16 cellular contexts compared by ENCODE assay signal in the genomic region with DNA sequence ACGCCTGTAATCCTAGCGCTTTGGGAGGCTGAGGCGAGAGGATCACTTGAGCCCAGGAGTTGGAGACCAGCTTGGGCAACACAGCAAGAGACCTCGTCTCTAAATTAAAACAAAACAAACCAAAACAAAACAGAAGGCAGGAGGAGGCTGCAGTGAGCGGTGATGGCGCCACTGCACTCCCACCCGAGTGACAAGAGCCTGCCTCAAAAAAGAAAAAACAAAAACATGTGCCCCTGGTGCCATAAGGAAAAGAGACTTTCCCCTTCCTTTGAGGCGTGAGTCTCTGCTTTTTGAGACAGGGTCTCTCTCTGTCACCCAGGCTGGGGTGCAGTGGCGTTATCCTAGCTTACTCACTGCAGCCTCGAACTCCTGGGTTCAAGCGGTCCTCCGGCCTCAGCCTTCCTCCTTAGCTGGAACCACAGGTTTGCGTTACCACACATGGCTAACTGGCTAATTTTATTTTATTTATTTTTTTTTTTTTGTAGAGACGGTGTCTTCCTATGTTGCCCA. TPM values are rescaled to one million over a fixed set of nuclear protein-coding genes. Genes with fewer than 3 reads are reported as not detected.
DNase-seq lines count a peak whose midpoint lies in the region; ATAC-seq and TF ChIP-seq lines count a peak whose summit lies in the region.
"Had no signal": no experiment of that assay in that cellular context is flagged by ENCODE, and none has a peak within 500 bp of the region (broad histone marks: within the 10 kb centered on the region; RNA-seq: fewer than 3 reads in every experiment).

No MANE protein-coding gene starts in this region.

- H3K79me1 ChIP-seq in mesenchymal stem cell (replicated peaks; ENCODE audit: low read length, poor library complexity, severe bottlenecking) = peaks cover 1% of the 10 kb centered on the region

- H3K27ac ChIP-seq in SK-N-MC = 0 out of 2 replicates have a peak overlapping the region, but pooled peaks have one; percentile 0
- H3K27ac ChIP-seq in mesenchymal stem cell (ENCODE audit: low read length, poor library complexity, severe bottlenecking) = no peak overlapping the region
- H3K27ac ChIP-seq in transverse colon = peak overlapping the region in 3 of 4 donors; percentile 43 to 54 (median 46)
- H3K27ac ChIP-seq: right lobe of liver had no signal

- H2AFZ ChIP-seq in mesenchymal stem cell (ENCODE audit: low read depth, low read length) = no peak overlapping the region

- no peak for TF ChIP-seq POLR2A in transverse colon (IDR thresholded peaks at IDR 0.05)

- H2BK12ac ChIP-seq in mesenchymal stem cell (ENCODE audit: low read length in 2 of 2) = no peak overlapping the region

- H3K27ac Mint-ChIP-seq in activated T-cell treated with anti-CD3 and anti-CD28 coated beads, Interleukin-2, amount 50 U/mL, for 72 hours = peak overlapping the region; percentile 100
- H3K27ac Mint-ChIP-seq: stimulated activated naive CD8-positive, alpha-beta T cell treated with anti-CD3 and anti-CD28 coated beads, Interleukin-15, Interleukin-2, amounts not matched to agents 100 ng/mL and 50 ng/mL, for 24 hours had no signal

- H4K8ac ChIP-seq in mesenchymal stem cell (ENCODE audit: low read length) = no peak overlapping the region

- WGBS in mesenchymal stem cell = 90% methylated on average over 14 of the region's 14 CpGs
- WGBS in transverse colon (ENCODE audit: low coverage in 1 of 2), 2 donors = 87 to 88% methylated on average over 10 to 14 of the region's 14 CpGs

- ATAC-seq in activated T-cell treated with anti-CD3 and anti-CD28 coated beads, Interleukin-2, amount 50 U/mL, for 72 hours (replicated peaks in 1 of 2) = no peak
- ATAC-seq: heart right ventricle, left cardiac atrium, right lobe of liver had no signal

- no peak overlapping the region for H3K14ac ChIP-seq in mesenchymal stem cell (ENCODE audit: low read length in 2 of 2)

- intact Hi-C loops in transverse colon (cut with DNase I; ENCODE audit: low total_unique reads) = no loop called here

- no peak overlapping the region for H2BK5ac ChIP-seq in mesenchymal stem cell (ENCODE audit: low read depth, low read length, poor library complexity, severe bottlenecking)

- peaks cover 2% of the 10 kb centered on the region for H3K4me1 ChIP-seq in mesenchymal stem cell (ENCODE audit: control insufficient read depth, insufficient read depth, low read depth, low read length)
- peaks cover 0 to 3% (median 0%) of the 10 kb centered on the region in 4 donors for H3K4me1 ChIP-seq in transverse colon
- H3K4me1 ChIP-seq: right lobe of liver had no signal

- H3K27me3 ChIP-seq in mesenchymal stem cell (ENCODE audit: control insufficient read depth in 1 of 2, insufficient read depth in 1 of 2, low read length in 2 of 2) (no peaks in the 10 kb centered on the region), transverse colon (no peaks in the 10 kb centered on the region)
- H3K27me3 ChIP-seq: heart right ventricle, right lobe of liver had no signal

- H2BK120ac ChIP-seq in mesenchymal stem cell (ENCODE audit: low read depth, low read length) = no peak overlapping the region

- no peak for TF ChIP-seq EP300 in transverse colon (IDR thresholded peaks at IDR 0.05; ENCODE audit: low read depth)

- no peak overlapping the region for H3K4ac ChIP-seq in mesenchymal stem cell (ENCODE audit: low read depth in 1 of 2, low read length in 2 of 2)

- H3K18ac ChIP-seq in mesenchymal stem cell (ENCODE audit: low read depth in 1 of 2, low read length in 2 of 2) = no peak overlapping the region

- peak overlapping the region; percentile 10 for H3K4me2 ChIP-seq in mesenchymal stem cell (ENCODE audit: low read length, poor library complexity, severe bottlenecking)

- no peak for TF ChIP-seq CTCF in transverse colon (IDR thresholded peaks at IDR 0.05)

- no peak overlapping the region for H3K4me3 Mint-ChIP-seq in activated T-cell treated with anti-CD3 and anti-CD28 coated beads, Interleukin-2, amount 50 U/mL, for 72 hours
- H3K4me3 Mint-ChIP-seq: nephron progenitor cell; stimulated activated naive CD8-positive, alpha-beta T cell treated with anti-CD3 and anti-CD28 coated beads, Interleukin-15, Interleukin-2, amounts not matched to agents 100 ng/mL and 50 ng/mL, for 24 hours had no signal

- no peaks in the 10 kb centered on the region for H3K27me3 Mint-ChIP-seq in activated T-cell treated with anti-CD3 and anti-CD28 coated beads, Interleukin-2, amount 50 U/mL, for 72 hours (ENCODE audit: low read depth)
- H3K27me3 Mint-ChIP-seq: stimulated activated naive CD8-positive, alpha-beta T cell treated with anti-CD3 and anti-CD28 coated beads, Interleukin-15, Interleukin-2, amounts not matched to agents 100 ng/mL and 50 ng/mL, for 24 hours had no signal

- H2BK15ac ChIP-seq in mesenchymal stem cell (ENCODE audit: low read depth, poor library complexity, severe bottlenecking) = no peak overlapping the region

- no peaks in the 10 kb centered on the region for H3K9me3 Mint-ChIP-seq in activated T-cell treated with anti-CD3 and anti-CD28 coated beads, Interleukin-2, amount 50 U/mL, for 72 hours
- H3K9me3 Mint-ChIP-seq: nephron progenitor cell; stimulated activated naive CD8-positive, alpha-beta T cell treated with anti-CD3 and anti-CD28 coated beads, Interleukin-15, Interleukin-2, amounts not matched to agents 100 ng/mL and 50 ng/mL, for 24 hours had no signal

- peaks cover 20% of the 10 kb centered on the region for H3K4me1 Mint-ChIP-seq in activated T-cell treated with anti-CD3 and anti-CD28 coated beads, Interleukin-2, amount 50 U/mL, for 72 hours (ENCODE audit: low read depth)

- H3K23ac ChIP-seq in mesenchymal stem cell (ENCODE audit: low read length in 2 of 2) = no peak overlapping the region

- H3K4me3 ChIP-seq in SK-N-MC (no peak overlapping the region), mesenchymal stem cell (ENCODE audit: insufficient read depth in 1 of 2, low read depth in 1 of 2, low read length in 2 of 2) (no peak overlapping the region), transverse colon (no peak overlapping the region)
- H3K4me3 ChIP-seq: heart right ventricle, right lobe of liver had no signal

- no peak overlapping the region for H2AK5ac ChIP-seq in mesenchymal stem cell (ENCODE audit: low read length, severe bottlenecking)

- H3K36me3 Mint-ChIP-seq in activated T-cell treated with anti-CD3 and anti-CD28 coated beads, Interleukin-2, amount 50 U/mL, for 72 hours (ENCODE audit: insufficient read depth in 2 of 2) = no peaks in the 10 kb centered on the region

- H3K9me3 ChIP-seq in SK-N-MC (ENCODE audit: low read depth, low read length) = no peaks in the 10 kb centered on the region
- H3K9me3 ChIP-seq in mesenchymal stem cell (ENCODE audit: control insufficient read depth, low read length) = no peaks in the 10 kb centered on the region
- H3K9me3 ChIP-seq in transverse colon = no peaks in the 10 kb centered on the region
- H3K9me3 ChIP-seq: heart right ventricle, right lobe of liver had no signal

- peak in 1 of 2 donors; percentile 5 for DNase-seq in activated T-cell treated with anti-CD3 and anti-CD28 coated beads, Interleukin-2, amount 50 U/mL, for 72 hours
- no peak for DNase-seq in activated T-cell treated with anti-CD3 and anti-CD28 coated beads, Interleukin-2, amount 50 U/mL, for 48 hours
- no peak for DNase-seq in SK-N-MC (ENCODE audit: low read depth, low spot score)
- DNase-seq in mesenchymal stem cell = peak; percentile 76
- DNase-seq in transverse colon = no peak
- no peak for DNase-seq in NCI-H2171 treated with DMSO at 0.1 percent for 48 hours (lab: John Stamatoyannopoulos, UW)
- DNase-seq in stimulated activated CD4-positive, alpha-beta T cell treated with anti-CD3 and anti-CD28 coated beads, Interleukin-15, amount 100 ng/mL, for 24 hours = no peak
- no peak for DNase-seq in HuH-7 (ENCODE audit: low spot score)
- DNase-seq: cerebellar nuclear complex, heart right ventricle, left cardiac atrium, NCI-H2171, nephron progenitor cell, SIG-M5 had no signal

- in situ Hi-C loops in transverse colon (cut with MboI; ENCODE audit: low pct_ligation_motif_present in 1 of 4, low pct_unique_long_range_greater_than_20kb in 1 of 4, low sequenced_read_pairs in 3 of 4) = no loop called here

- H3K9ac ChIP-seq in SK-N-MC (ENCODE audit: insufficient read length) (no peak overlapping the region), mesenchymal stem cell (ENCODE audit: low read length) (no peak overlapping the region)

- no peak overlapping the region for H4K91ac ChIP-seq in mesenchymal stem cell (ENCODE audit: low read length)

- H3K36me3 ChIP-seq in SK-N-MC (ENCODE audit: insufficient read depth, low read length) (no peaks in the 10 kb centered on the region), mesenchymal stem cell (ENCODE audit: control insufficient read depth in 1 of 2, insufficient read depth in 2 of 2, low read depth in 1 of 2, low read length in 2 of 2) (peaks cover 0 to 7% of the 10 kb centered on the region in 2 experiments), transverse colon (no peaks in the 10 kb centered on the region)
- H3K36me3 ChIP-seq: heart right ventricle, right lobe of liver had no signal

RNA-seq across cellular contexts. Expression of gene EAPP, which starts 9.0 kb away (rescaled TPM):
- 10 to 100 TPM; 53.4 to 54.8 TPM for total RNA-seq in activated T-cell treated with anti-CD3 and anti-CD28 coated beads, Interleukin-2, amount 50 U/mL, for 72 hours
- 44.2 TPM for polyA plus RNA-seq in mesenchymal stem cell (2013, experiment 1 of 2)
- polyA plus RNA-seq in mesenchymal stem cell (2013, experiment 2 of 2) = 45.1 TPM
- total RNA-seq in transverse colon = 10 to 100 TPM; 16.1 to 83.6 (median 38.8) TPM
